18 cellular contexts compared by ENCODE assay signal in the genomic region with DNA sequence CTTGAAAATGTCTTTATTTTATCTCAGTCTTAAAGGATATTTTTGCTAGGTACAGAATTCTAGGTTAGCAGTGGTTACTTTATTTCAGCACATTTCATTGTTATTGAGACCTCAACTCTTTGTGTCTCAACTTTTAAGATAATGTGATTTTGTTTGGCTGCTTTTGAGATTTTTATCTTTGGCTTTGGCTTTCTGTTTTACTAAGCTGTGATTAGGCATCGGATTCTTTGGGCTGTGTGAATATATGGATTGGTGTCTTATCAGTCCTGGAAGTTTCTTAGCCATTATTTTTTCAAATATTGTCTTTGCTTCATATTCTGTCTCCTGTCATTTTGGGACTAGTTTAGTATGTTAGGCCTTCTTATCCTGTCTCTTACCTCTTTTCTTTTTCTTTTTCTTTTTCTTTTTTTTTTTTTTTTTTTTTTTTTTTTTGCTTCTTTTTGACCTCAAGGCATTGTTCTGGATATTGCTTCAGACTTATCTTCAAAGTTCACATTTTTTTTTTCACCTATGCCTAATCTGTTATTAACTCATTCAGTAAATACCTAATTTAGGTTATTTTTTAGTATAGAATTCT. TPM values are rescaled to one million over a fixed set of nuclear protein-coding genes. Genes with fewer than 3 reads are reported as not detected.
DNase-seq lines count a peak whose midpoint lies in the region; ATAC-seq, FAIRE-seq and TF ChIP-seq lines count a peak whose summit lies in the region.
"Had no signal": no experiment of that assay in that cellular context is flagged by ENCODE, and none has a peak within 500 bp of the region (broad histone marks: within the 10 kb centered on the region; RNA-seq: fewer than 3 reads in every experiment).

No MANE protein-coding gene starts in this region.

- H2BK15ac ChIP-seq in neuronal stem cell (ENCODE audit: low read length): no peak overlapping the region

- no peak overlapping the region for H2BK12ac ChIP-seq in neuronal stem cell (ENCODE audit: low read length)

- H2AFZ ChIP-seq in K562 (ENCODE audit: low read depth, low read length): no peak overlapping the region
- H2AFZ ChIP-seq in neuronal stem cell (ENCODE audit: low read length): no peak overlapping the region

- no peak overlapping the region for H2BK120ac ChIP-seq in neuronal stem cell (ENCODE audit: low read depth, low read length)

- H3K9ac ChIP-seq in K562 (ENCODE audit: insufficient read depth in 1 of 2, low read depth in 2 of 2, low read length in 2 of 2) (no peak overlapping the region), neuronal stem cell (ENCODE audit: low read depth, low read length, poor library complexity) (no peak overlapping the region)

- no peak overlapping the region for H3K23ac ChIP-seq in neuronal stem cell (ENCODE audit: low read depth, low read length, poor library complexity)

- H3K27me3 ChIP-seq in K562 (ENCODE audit: control insufficient read depth in 2 of 2, insufficient read depth in 2 of 2, low read length in 2 of 2) (no peaks in the 10 kb centered on the region), esophagus squamous epithelium (no peaks in the 10 kb centered on the region), neuronal stem cell (ENCODE audit: control insufficient read depth in 3 of 3, insufficient read depth in 3 of 3, low read depth in 1 of 3, low read length in 3 of 3) (no peaks in the 10 kb centered on the region)
- H3K27me3 ChIP-seq: BE2C had no signal

- no peak overlapping the region for H2AK5ac ChIP-seq in neuronal stem cell (ENCODE audit: low read depth, low read length)

- H4K91ac ChIP-seq in neuronal stem cell (ENCODE audit: low read depth, low read length, poor library complexity): no peak overlapping the region

- TF ChIP-seq RAD21 in K562 (CRISPR knock-in tag; conservative IDR thresholded peaks at IDR 0.05 in 1 of 2, IDR thresholded peaks at IDR 0.05 in 1 of 2): no peak

- peaks cover 2% of the 10 kb centered on the region for H3K79me1 ChIP-seq in neuronal stem cell (ENCODE audit: low read depth, low read length)

- no peak overlapping the region for H2BK5ac ChIP-seq in neuronal stem cell (ENCODE audit: low read length)

- DNase-seq in HEK293T (ENCODE audit: extremely low spot score): no peak
- no peak for DNase-seq in K562 (ENCODE audit: extremely low read depth in 1 of 4, low spot score in 3 of 4)
- DNase-seq in fibroblast of the aortic adventitia (ENCODE audit: low read depth): peak; percentile 60
- no peak for DNase-seq in activated T-cell treated with anti-CD3 and anti-CD28 coated beads, Interleukin-2, amount 50 U/mL, for 4 hours
- no peak for DNase-seq in esophagus squamous epithelium (lab: John Stamatoyannopoulos, UW)
- DNase-seq in neuronal stem cell (ENCODE audit: low spot score): no peak
- DNase-seq in H54 (ENCODE audit: insufficient read length, low spot score): no peak
- DNase-seq: BE2C; CD4-positive, alpha-beta memory T cell; COR-L47; DMS153; DMS79 treated with DMSO at 0.1 percent for 48 hours; EL; GDM1 had no signal

- no peak overlapping the region for H3K18ac ChIP-seq in neuronal stem cell (ENCODE audit: low read length)

- H3K4ac ChIP-seq in neuronal stem cell (ENCODE audit: low read length): no peak overlapping the region

- no peak for FAIRE-seq in K562 (lab: Jason Lieb, UNC)
- no peak for FAIRE-seq in H54 (lab: Jason Lieb, UNC)
- FAIRE-seq: A549, GM12892 had no signal

- H3K9me3 Mint-ChIP-seq in activated T-cell treated with anti-CD3 and anti-CD28 coated beads, Interleukin-2, amount 50 U/mL, for 4 hours: no peaks in the 10 kb centered on the region

- H3K4me1 Mint-ChIP-seq in activated T-cell treated with anti-CD3 and anti-CD28 coated beads, Interleukin-2, amount 50 U/mL, for 4 hours (ENCODE audit: low read depth): peaks cover 51% of the 10 kb centered on the region

- H3K36me3 ChIP-seq in K562 (ENCODE audit: control insufficient read depth, insufficient read depth, low read length) (no peaks in the 10 kb centered on the region), esophagus squamous epithelium (peaks cover 0 to 3% (median 0%) of the 10 kb centered on the region in 3 donors), neuronal stem cell (replicated peaks in 1 of 2; ENCODE audit: control insufficient read depth in 2 of 2, insufficient read depth in 2 of 2, low read length in 2 of 2) (peaks cover 0 to 4% of the 10 kb centered on the region in 2 donors)
- H3K36me3 ChIP-seq: BE2C had no signal

- H3K27ac ChIP-seq in K562 (ENCODE audit: extremely low read depth, low read depth, low read length): no peak overlapping the region
- H3K27ac ChIP-seq in esophagus squamous epithelium: no peak overlapping the region
- no peak overlapping the region for H3K27ac ChIP-seq in neuronal stem cell (replicated peaks; ENCODE audit: low read length)
- H3K27ac ChIP-seq: A549, C4-2B had no signal

- H3K36me3 Mint-ChIP-seq in activated T-cell treated with anti-CD3 and anti-CD28 coated beads, Interleukin-2, amount 50 U/mL, for 4 hours (ENCODE audit: insufficient read depth): peaks cover 7% of the 10 kb centered on the region

- peaks cover 45% of the 10 kb centered on the region for H3K79me2 ChIP-seq in K562 (ENCODE audit: control insufficient read depth, insufficient read depth, low read length)

- TF ChIP-seq EP300 in K562 (IDR thresholded peaks at IDR 0.05; ENCODE audit: low read length): no peak

- CTCF ChIA-PET in HEK293T (lab: Yijun Ruan, JAX): no interaction called here
- CTCF ChIA-PET in K562 (lab: Yijun Ruan, JAX; ENCODE audit: low intra/inter-chr PET ratio): no interaction called here

- H3K9me3 ChIP-seq in K562 (replicated peaks; ENCODE audit: control insufficient read depth, insufficient read depth, low read depth, low read length) (no peaks in the 10 kb centered on the region), esophagus squamous epithelium (no peaks in the 10 kb centered on the region), neuronal stem cell (replicated peaks in 1 of 2; ENCODE audit: control insufficient read depth in 2 of 2, insufficient read depth in 1 of 2, low read depth in 1 of 2, low read length in 2 of 2) (peaks cover 0 to 14% of the 10 kb centered on the region in 2 donors)
- H3K9me3 ChIP-seq: A549, BE2C had no signal

- no peak overlapping the region for H3K4me3 ChIP-seq in K562
- no peak overlapping the region for H3K4me3 ChIP-seq in fibroblast of the aortic adventitia (ENCODE audit: low read depth, low read length)
- no peak overlapping the region for H3K4me3 ChIP-seq in esophagus squamous epithelium
- H3K4me3 ChIP-seq in neuronal stem cell (ENCODE audit: low read length in 2 of 2): no peak overlapping the region
- H3K4me3 ChIP-seq: A549 had no signal

- no peak overlapping the region for H4K8ac ChIP-seq in neuronal stem cell (ENCODE audit: low read depth, low read length)

- 0 out of 2 replicates have a peak, but pooled peaks cover 4% of the 10 kb centered on the region for H4K20me1 ChIP-seq in K562 (replicated peaks; ENCODE audit: control insufficient read depth, insufficient read depth, low read length)

- no peaks in the 10 kb centered on the region for H3K27me3 Mint-ChIP-seq in activated T-cell treated with anti-CD3 and anti-CD28 coated beads, Interleukin-2, amount 50 U/mL, for 4 hours (ENCODE audit: low read depth)
- H3K27me3 Mint-ChIP-seq: CD4-positive, alpha-beta memory T cell had no signal

- no peaks in the 10 kb centered on the region for H3K9me1 ChIP-seq in K562 (ENCODE audit: control insufficient read depth, insufficient read depth, low read length)

- no TSS peak for BruUV-seq in K562 (replicated peaks; lab: Mats Ljungman, UMichigan)

- H3K4me1 ChIP-seq in K562 (replicated peaks in 1 of 2; ENCODE audit: control insufficient read depth in 2 of 2, insufficient read depth in 2 of 2, low read length in 2 of 2): no peaks in the 10 kb centered on the region; a peak in 2 of 5 replicates
- peaks cover 0 to 30% (median 6%) of the 10 kb centered on the region in 3 donors for H3K4me1 ChIP-seq in esophagus squamous epithelium
- peaks cover 0 to 3% of the 10 kb centered on the region in 2 donors for H3K4me1 ChIP-seq in neuronal stem cell (ENCODE audit: control insufficient read depth in 2 of 2, insufficient read depth in 1 of 2, low read depth in 1 of 2, low read length in 2 of 2)
- H3K4me1 ChIP-seq: BE2C had no signal

- WGBS in K562 (ENCODE audit: insufficient coverage, low coverage, missing lambda C conversion rate): 15% methylated on average over 1 of the region's 1 CpG
- WGBS in esophagus squamous epithelium, 2 donors: 92 to 93% methylated on average over 1 of the region's 1 CpG
- no CpG with 5 or more reads among the region's 1 CpG for WGBS in neuronal stem cell (ENCODE audit: extremely low coverage in 2 of 2, insufficient read length in 2 of 2, insufficient replicate concordance in 1 of 2), 2 donors

- H3K14ac ChIP-seq in neuronal stem cell (ENCODE audit: low read length): no peak overlapping the region

- in situ Hi-C loops in K562 (cut with MboI): no loop called here

- POLR2A ChIA-PET in HEK293T (lab: Yijun Ruan, JAX) (interaction anchor here (1.9 kb wide), 1 partner anchor 10 kb away, joined by 8 read pairs; no protein-coding TSS in a partner anchor), K562 (lab: Yijun Ruan, JAX) (interaction anchor here (1.1 to 1.2 kb wide), 2 partner anchors 10 to 20 kb away, joined by 3 read pairs; partner anchors contain the start of gene APC)

- H3K4me2 ChIP-seq in K562 (ENCODE audit: insufficient read depth, low read length): no peak overlapping the region
- no peak overlapping the region for H3K4me2 ChIP-seq in neuronal stem cell (ENCODE audit: insufficient read depth, low read length, poor library complexity, severe bottlenecking)
- H3K4me2 ChIP-seq: A549 had no signal

- no peak for ATAC-seq in K562
- ATAC-seq in activated T-cell treated with anti-CD3 and anti-CD28 coated beads, Interleukin-2, amount 50 U/mL, for 4 hours: no peak
- ATAC-seq: A549, HCT116 had no signal

- TF ChIP-seq CTCF in K562 (IDR thresholded peaks at IDR 0.05 in 2 of 3, conservative IDR thresholded peaks at IDR 0.05 in 1 of 3; ENCODE audit: insufficient read depth in 2 of 3, low read depth in 1 of 3, low read length in 3 of 3) (no peak), fibroblast of the aortic adventitia (IDR thresholded peaks at IDR 0.05; ENCODE audit: insufficient read depth, low read length) (no peak), esophagus squamous epithelium (IDR thresholded peaks at IDR 0.05) (no peak)

- no peak overlapping the region for H3K4me3 Mint-ChIP-seq in activated T-cell treated with anti-CD3 and anti-CD28 coated beads, Interleukin-2, amount 50 U/mL, for 4 hours

- TF ChIP-seq POLR2A in K562 (conservative IDR thresholded peaks at IDR 0.05) (no peak), esophagus squamous epithelium (IDR thresholded peaks at IDR 0.05) (no peak), H54 (IDR thresholded peaks at IDR 0.05; ENCODE audit: low read depth, low read length) (no peak)

- intact Hi-C loops in K562 (cut with micrococcal nuclease): no loop called here
- intact Hi-C loops in esophagus squamous epithelium (cut with DNase I): no loop called here

RNA-seq across cellular contexts. Expression of gene APC, which starts 20.1 kb away (rescaled TPM):
- 35.7 and 76.1 TPM in 2 replicates for total RNA-seq in K562 (2011; cell fraction: chromatin; rRNA removed; ENCODE audit: low replicate concordance)
- total RNA-seq in K562 (2011; cell fraction: nucleolus; rRNA removed): 25.2 and 36.2 TPM in 2 replicates
- total RNA-seq in K562 (2011; cell fraction: nucleoplasm; rRNA removed): 42.7 and 58.9 TPM in 2 replicates
- 24.3 and 25.5 TPM in 2 replicates for total RNA-seq in K562 (2014; rRNA removed)
- total RNA-seq in K562 (2014; rRNA removed; fragmentation: Illumina TruSeq; extraction: Trizol): 23.8 and 29.3 TPM in 2 replicates
- 29.1 and 29.5 TPM in 2 replicates for total RNA-seq in K562 (2015; rRNA removed; fragmentation: Illumina TruSeq; extraction: Trizol)
- 27.3 and 27.6 TPM in 2 replicates for total RNA-seq in K562 (2021)
- polyA plus RNA-seq in K562 (2011; rRNA removed): 11.8 and 15.4 TPM in 2 replicates
- polyA plus RNA-seq in K562 (2011; cell fraction: cytosol; rRNA removed): 5.1 and 5.9 TPM in 2 replicates
- polyA plus RNA-seq in K562 (2011; cell fraction: nucleus; rRNA removed): 16.5 and 25.8 TPM in 2 replicates
- polyA plus RNA-seq in K562 (2012): 7.5 and 10.9 TPM in 2 replicates
- polyA plus RNA-seq in K562 (2014; fragmentation: Illumina TruSeq; extraction: Trizol): 14.8 and 15.4 TPM in 2 replicates
- polyA plus RNA-seq in K562 (2014; fragmentation: Nextera tagmentation; extraction: Ambion mirVana): 1 to 10 TPM; 5.7 to 9.3 TPM
- polyA plus RNA-seq in K562 (2014; rRNA removed): 8.9 and 10.9 TPM in 2 replicates
- 76.0 and 81.2 TPM in 2 replicates for polyA minus RNA-seq in K562 (2011; rRNA and poly(A)+ RNA removed)
- polyA minus RNA-seq in K562 (2011; cell fraction: cytosol; rRNA and poly(A)+ RNA removed): 20.0 and 24.2 TPM in 2 replicates
- 52.5 and 71.9 TPM in 2 replicates for polyA minus RNA-seq in K562 (2011; cell fraction: nucleus; rRNA and poly(A)+ RNA removed)
- 61.7 and 63.9 TPM in 2 replicates for total RNA-seq in fibroblast of the aortic adventitia (ENCODE audit: low replicate concordance)
- total RNA-seq in activated T-cell treated with anti-CD3 and anti-CD28 coated beads, Interleukin-2, amount 50 U/mL, for 4 hours: 10 to 100 TPM; 18.8 to 19.9 (median 19.7) TPM
- total RNA-seq in esophagus squamous epithelium: 10 to 100 TPM; 34.7 to 75.0 (median 58.1) TPM
- polyA plus RNA-seq in neuronal stem cell (2013, experiment 1 of 2): 10.7 TPM
- polyA plus RNA-seq in neuronal stem cell (2013, experiment 2 of 2): 11.2 TPM
